ENCODE assay signal across 9 cellular contexts in genomic region chr12:123363385-123363742, GRCh38. TPM values are rescaled to one million over a fixed set of nuclear protein-coding genes. Genes with fewer than 3 reads are reported as not detected.
A peak's percentile ranks its signal among the peaks of the same experiment; 100 is the strongest.
DNase-seq lines count a peak whose midpoint lies in the region; ATAC-seq, FAIRE-seq and TF ChIP-seq lines count a peak whose summit lies in the region.
"Had no signal": no experiment of that assay in that cellular context is flagged by ENCODE, and none has a peak within 500 bp of the region (broad histone marks: within the 10 kb centered on the region; RNA-seq: fewer than 3 reads in every experiment).

No MANE protein-coding gene starts in this region.

- H3K9ac ChIP-seq in GM12878 (ENCODE audit: control insufficient read depth, insufficient read depth, low read length) = peak overlapping the region; percentile 95

- H3K79me2 ChIP-seq in GM12878 (ENCODE audit: control insufficient read depth, insufficient read depth, low read length) = peaks cover 54% of the 10 kb centered on the region

- peak overlapping the region; percentile 96 for H3K4me3 Mint-ChIP-seq in memory B cell

- CTCF ChIA-PET in GM12878 (lab: Yijun Ruan, JAX) = interaction anchor here (0.7 to 2.5 kb wide), 7 partner anchors 19 to 93 kb away, joined by 3 to 9 read pairs (median 4); partner anchors contain the start of gene KMT5A

- in situ Hi-C loops in GM12878 (cut with MboI) = no loop called here

- peak overlapping the region; percentile 19 for H3K4me2 ChIP-seq in GM12878 (ENCODE audit: control insufficient read depth, insufficient read depth)

- peaks cover 9% of the 10 kb centered on the region for H3K4me1 Mint-ChIP-seq in memory B cell

- TF ChIP-seq CTCF in GM12878 (IDR thresholded peaks at IDR 0.05 in 2 of 3, conservative IDR thresholded peaks at IDR 0.05 in 1 of 3; ENCODE audit: control insufficient read depth in 2 of 3, extremely low read depth in 1 of 3, insufficient read depth in 1 of 3, low read depth in 3 of 3, low read length in 3 of 3) (no peak), vagina (IDR thresholded peaks at IDR 0.05) (no peak)

- no peaks in the 10 kb centered on the region for H3K27me3 Mint-ChIP-seq in memory B cell

- H3K27me3 ChIP-seq in GM12878 (replicated peaks in 1 of 2; ENCODE audit: control insufficient read depth in 2 of 2, insufficient read depth in 2 of 2, low read length in 1 of 2) (no peaks in the 10 kb centered on the region), vagina (no peaks in the 10 kb centered on the region)

- TF ChIP-seq POLR2A in GM12878 (IDR thresholded peaks at IDR 0.05; ENCODE audit: low read depth, low read length) (no peak), vagina (IDR thresholded peaks at IDR 0.05) (no peak)

- ATAC-seq in GM12878 = no peak
- ATAC-seq in memory B cell (ENCODE audit: low read depth) = no peak
- no peak for ATAC-seq in GM19467 (IDR thresholded peaks at IDR 0.05; ENCODE audit: unreplicated experiment)
- ATAC-seq in GM18868 (IDR thresholded peaks at IDR 0.05; ENCODE audit: unreplicated experiment) = no peak

- H3K27ac Mint-ChIP-seq in memory B cell = peak overlapping the region; percentile 94

- H3K9me3 Mint-ChIP-seq in memory B cell = no peaks in the 10 kb centered on the region

- SMC1A ChIA-PET in GM12878 (lab: Charles Lee; ENCODE audit: uncharacterized antibody, unreplicated experiment) = interaction anchor here (0.7 to 1.9 kb wide), 15 partner anchors 10 to 238 kb away, joined by 3 to 11 read pairs (median 3); partner anchors contain the start of genes DDX55, KMT5A and MPHOSPH9

- FAIRE-seq in GM12878 (lab: Jason Lieb, UNC) = peak; percentile 31
- FAIRE-seq: TTC549 had no signal

- H3K36me3 Mint-ChIP-seq in memory B cell = no peaks in the 10 kb centered on the region

- POLR2A ChIA-PET in GM12878 (lab: Charles Lee) = interaction anchor here (0.5 to 4.2 kb wide), 9 partner anchors 14 to 169 kb away, joined by 3 to 23 read pairs (median 6); partner anchors contain the start of genes KMT5A, MPHOSPH9 and MTRFR

- no peak for TF ChIP-seq EP300 in GM12878 (IDR thresholded peaks at IDR 0.05; ENCODE audit: borderline replicate concordance in 1 of 2, control insufficient read depth in 1 of 2, low read depth in 2 of 2, low read length in 2 of 2)

- peaks cover 28% of the 10 kb centered on the region for H3K36me3 ChIP-seq in KOPT-K1 (ENCODE audit: insufficient read depth, low read length)
- H3K36me3 ChIP-seq in GM12878 (ENCODE audit: control insufficient read depth in 2 of 2, insufficient read depth in 2 of 2, low read length in 1 of 2) = no peaks in the 10 kb centered on the region
- H3K36me3 ChIP-seq in vagina = no peaks in the 10 kb centered on the region

- DNase-seq in EH (ENCODE audit: low read depth) (peak; percentile 29), GM12878 (ENCODE audit: low read depth, low spot score) (no peak), memory B cell (ENCODE audit: low spot score in 2 of 2) (no peak), vagina (ENCODE audit: extremely low spot score in 2 of 2) (no peak)
- no peak for DNase-seq in stimulated activated CD4-positive, alpha-beta T cell treated with anti-CD3 and anti-CD28 coated beads, Interleukin-2, amount 100 ng/mL, for 48 hours

- intact Hi-C loops in GM12878 (cut with micrococcal nuclease; ENCODE audit: unreplicated experiment) = no loop called here
- intact Hi-C loops in vagina (cut with DNase I) = no loop called here

- RAD21 ChIA-PET in GM12878 (lab: Charles Lee; ENCODE audit: unreplicated experiment) = interaction anchor here (0.6 to 1.8 kb wide), 5 partner anchors 20 to 269 kb away, joined by 3 to 4 read pairs (median 4); partner anchors contain the start of gene KMT5A

- no peak overlapping the region; the same call in 1 of the 2 replicates for H2AFZ ChIP-seq in GM12878 (ENCODE audit: control insufficient read depth, low read depth, low read length)

- no peaks in the 10 kb centered on the region for H3K9me3 ChIP-seq in KOPT-K1 (ENCODE audit: insufficient read depth, low read length, poor library complexity, severe bottlenecking)
- no peaks in the 10 kb centered on the region for H3K9me3 ChIP-seq in GM12878 (replicated peaks; ENCODE audit: control insufficient read depth, insufficient read depth, low read length)
- H3K9me3 ChIP-seq in vagina = no peaks in the 10 kb centered on the region

- H3K27ac ChIP-seq in KOPT-K1 (ENCODE audit: low read depth, low read length, poor library complexity, severe bottlenecking) (peak overlapping the region; percentile 93), GM12878 (ENCODE audit: control insufficient read depth, insufficient read depth) (peak overlapping the region; percentile 93), vagina (peak overlapping the region; percentile 98)

- WGBS in GM12878 (ENCODE audit: insufficient coverage, insufficient replicate concordance, low lambda C conversion rate, missing lambda C conversion rate) = 1% methylated on average over 9 of the region's 9 CpGs

- TF ChIP-seq RAD21 in GM12878 (IDR thresholded peaks at IDR 0.05; ENCODE audit: insufficient read depth, low read depth, low read length) = no peak

- H4K20me1 ChIP-seq in GM12878 (ENCODE audit: control insufficient read depth, insufficient read depth) = no peaks in the 10 kb centered on the region

- BruUV-seq in GM12878 (replicated peaks; lab: Mats Ljungman, UMichigan) = TSS peak; percentile 78

- H3K4me1 ChIP-seq in GM12878 (ENCODE audit: control insufficient read depth, insufficient read depth, low read length) (peaks cover 2% of the 10 kb centered on the region), vagina (peaks cover 35% of the 10 kb centered on the region)

- peak overlapping the region; percentile 88 for H3K4me3 ChIP-seq in GM12878
- H3K4me3 ChIP-seq in vagina = peak overlapping the region; percentile 88 to 94

TF ChIP-seq in GM12878, 131 proteins besides CTCF, POLR2A, EP300 and RAD21 (continues in another document):
- TF ChIP-seq WRNIP1 (IDR thresholded peaks at IDR 0.05; ENCODE audit: borderline replicate concordance, low read depth, low read length) (peak; percentile 32; the same call in 1 of the 2 replicates), CBX5 (IDR thresholded peaks at IDR 0.05; ENCODE audit: low read depth) (no peak), IKZF1 (conservative IDR thresholded peaks at IDR 0.05) (no peak), PAX8 (IDR thresholded peaks at IDR 0.05) (peak; percentile 44; the same call in 1 of the 2 replicates), NBN (IDR thresholded peaks at IDR 0.05) (no peak), ZBED1 (IDR thresholded peaks at IDR 0.05; ENCODE audit: borderline replicate concordance) (0 out of 2 replicates have a peak, but pooled peaks have one; percentile 29), NR2C1 (IDR thresholded peaks at IDR 0.05) (peak; percentile 86)

RNA-seq across cellular contexts. Expression of gene SBNO1, which starts 1.3 kb away (rescaled TPM):
- total RNA-seq in GM12878 (2013; cell fraction: nucleolus; rRNA removed) = 49.6 and 49.7 TPM in 2 replicates
- total RNA-seq in GM12878 (2014; rRNA removed) (15.8 and 17.6 TPM in 2 replicates), GM12878 (2014; rRNA removed; fragmentation: Illumina TruSeq; extraction: Trizol) (29.9 and 31.1 TPM in 2 replicates), GM12878 (2021) (38.2 and 39.7 TPM in 2 replicates), vagina (15.0 TPM)
- polyA plus RNA-seq in GM12878 (2011; ENCODE audit: low read depth) = 12.7 TPM
- polyA plus RNA-seq in GM12878 (2011; rRNA removed) (19.8 and 29.3 TPM in 2 replicates), GM12878 (2014; fragmentation: Illumina TruSeq; extraction: Trizol) (22.0 and 28.2 TPM in 2 replicates), GM12878 (2014; fragmentation: Nextera tagmentation; extraction: Ambion mirVana) (10 to 100 TPM in 1 of 2 experiments, 1 to 10 TPM in 1; 7.5 to 10.9 TPM), GM12878 (2014; rRNA removed) (9.9 and 13.3 TPM in 2 replicates), GM12878 (2016; fragmentation: Nextera tagmentation; extraction: Ambion mirVana) (10 to 100 TPM; 33.1 to 37.8 TPM)
- 6.1 and 8.0 TPM in 2 replicates for polyA plus RNA-seq in GM12878 (2011; cell fraction: cytosol; rRNA removed)
- polyA plus RNA-seq in GM12878 (2011; cell fraction: nucleus; rRNA removed) = 7.2 and 10.4 TPM in 2 replicates
- polyA plus RNA-seq in GM12878 (2012) = 18.2 and 19.1 TPM in 2 replicates
- 25.0 and 35.0 TPM in 2 replicates for polyA minus RNA-seq in GM12878 (2011; rRNA and poly(A)+ RNA removed)
- 10.6 and 13.3 TPM in 2 replicates for polyA minus RNA-seq in GM12878 (2011; cell fraction: cytosol; rRNA and poly(A)+ RNA removed)
- 5.0 and 8.4 TPM in 2 replicates for polyA minus RNA-seq in GM12878 (2011; cell fraction: nucleus; rRNA and poly(A)+ RNA removed)

RNA-seq across cellular contexts. Expression of gene KMT5A, which starts 20.6 kb away (rescaled TPM):
- 46.9 and 65.3 TPM in 2 replicates for total RNA-seq in GM12878 (2013; cell fraction: nucleolus; rRNA removed)
- total RNA-seq in GM12878 (2014; rRNA removed) (33.7 and 41.3 TPM in 2 replicates), GM12878 (2014; rRNA removed; fragmentation: Illumina TruSeq; extraction: Trizol) (39.2 and 39.4 TPM in 2 replicates), GM12878 (2021) (39.2 and 47.1 TPM in 2 replicates), vagina (42.2 TPM)
- 12.8 TPM for polyA plus RNA-seq in GM12878 (2011; ENCODE audit: low read depth)
- polyA plus RNA-seq in GM12878 (2011; rRNA removed) (30.0 and 31.8 TPM in 2 replicates), GM12878 (2014; fragmentation: Illumina TruSeq; extraction: Trizol) (45.4 and 54.2 TPM in 2 replicates), GM12878 (2014; fragmentation: Nextera tagmentation; extraction: Ambion mirVana) (1 to 10 TPM; 3.2 to 6.8 TPM), GM12878 (2014; rRNA removed) (34.7 and 41.0 TPM in 2 replicates), GM12878 (2016; fragmentation: Nextera tagmentation; extraction: Ambion mirVana) (10 to 100 TPM; 17.3 to 18.3 TPM)
- polyA plus RNA-seq in GM12878 (2011; cell fraction: cytosol; rRNA removed) = 26.0 and 27.7 TPM in 2 replicates
- polyA plus RNA-seq in GM12878 (2011; cell fraction: nucleus; rRNA removed) = 69.3 and 82.9 TPM in 2 replicates
- polyA plus RNA-seq in GM12878 (2012) = 25.0 and 25.3 TPM in 2 replicates
- polyA minus RNA-seq in GM12878 (2011; rRNA and poly(A)+ RNA removed) = 22.1 and 23.6 TPM in 2 replicates
- 8.7 and 13.2 TPM in 2 replicates for polyA minus RNA-seq in GM12878 (2011; cell fraction: cytosol; rRNA and poly(A)+ RNA removed)
- polyA minus RNA-seq in GM12878 (2011; cell fraction: nucleus; rRNA and poly(A)+ RNA removed) = 20.3 and 27.7 TPM in 2 replicates
